9 cellular contexts compared by ENCODE assay signal in genomic region chr11:96713301-96713700, GRCh38.
"Had no signal": no experiment of that assay in that cellular context is flagged by ENCODE, and none has a peak within 500 bp of the region (broad histone marks: within the 10 kb centered on the region; RNA-seq: fewer than 3 reads in every experiment).

No MANE protein-coding gene starts in this region.

- H3K4me3 ChIP-seq: GM23248, GM23338, HAP-1 had no signal

- H2AFZ ChIP-seq: GM23248, GM23338 had no signal

- ATAC-seq: GM23338, HCT116 had no signal

- H3K27ac ChIP-seq: GM23248 had no signal

- H3K27ac Mint-ChIP-seq: GM23338, H9, HFFc6 had no signal

- H3K36me3 ChIP-seq: HAP-1 had no signal

- H3K4me2 ChIP-seq: GM23338 had no signal

- DNase-seq: GM23248, GOT3, H7, H9, HCEC 1CT, HFFc6 had no signal

- H3K9me3 Mint-ChIP-seq: GM23338, H9, HFFc6 had no signal

- H3K9me3 ChIP-seq: HAP-1 had no signal

- H3K9ac ChIP-seq: GM23248 had no signal

- H3K4me3 Mint-ChIP-seq: GM23338, H9, HFFc6 had no signal
